Comparison of ENCODE assay signal across 31 cellular contexts in the genomic region with DNA sequence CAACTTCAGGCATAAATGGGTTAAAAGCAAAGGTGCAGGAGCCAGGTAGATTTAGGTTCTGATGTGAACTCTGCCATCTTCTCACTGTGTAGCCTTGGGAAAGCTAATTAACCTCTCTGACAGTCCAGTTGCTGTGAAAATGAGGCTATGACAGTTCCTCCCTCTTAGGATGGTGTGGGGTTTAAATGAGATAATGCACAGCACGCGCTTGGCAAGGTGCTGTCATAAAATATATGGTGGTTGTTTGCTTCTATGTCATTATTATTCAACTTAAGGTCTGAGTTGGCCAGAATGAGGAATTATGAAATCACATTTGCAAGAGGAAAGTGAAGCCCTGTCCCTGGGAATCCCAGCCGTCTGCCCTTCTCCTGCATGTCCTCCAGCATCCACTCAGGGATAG. TPM values are rescaled to one million over a fixed set of nuclear protein-coding genes. Genes with fewer than 3 reads are reported as not detected.
"Had no signal": no experiment of that assay in that cellular context is flagged by ENCODE, and none has a peak within 500 bp of the region (broad histone marks: within the 10 kb centered on the region; RNA-seq: fewer than 3 reads in every experiment).

No MANE protein-coding gene starts in this region.

- H3K27me3 Mint-ChIP-seq: activated naive CD4-positive, alpha-beta T cell treated with anti-CD3 and anti-CD28 coated beads, Interleukin-2, amount 50 U/mL, for 24 hours; stimulated activated memory B cell treated with anti-CD40 and anti-IgM and Interleukin-4, amounts not matched to agents 10 μg/mL and 1 μg/mL and 100 μg/mL, for 72 hours had no signal

- H3K9me3 Mint-ChIP-seq: activated naive CD4-positive, alpha-beta T cell treated with anti-CD3 and anti-CD28 coated beads, Interleukin-2, amount 50 U/mL, for 24 hours; activated T-helper 1 cell treated with anti-CD3 and anti-CD28 coated beads, Interleukin-12 subunit alpha, Interleukin-12 subunit beta, Interleukin-2, Interleukin-4 antibody, amounts not matched to agents 30 ng/mL and 10 ng/mL and 1 ng/mL, durations not matched to agents 14 hours and 24 hours and 36 hours; effector memory CD8-positive, alpha-beta T cell; mesothelial cell of epicardium; nephron progenitor cell; T-helper 1 cell treated with Interleukin-12 subunit alpha and Interleukin-12 subunit beta and Interleukin-4 antibody, amounts not matched to agents 30 μg/mL and 1 μg/mL, for 36 hours had no signal

- H3K79me2 ChIP-seq: hepatocyte, parathyroid adenoma had no signal

- H3K9ac ChIP-seq: parathyroid adenoma had no signal

- H3K4me3 ChIP-seq: hepatocyte, left ventricle myocardium inferior, skin epidermis, upper lobe of left lung had no signal

- H3K27ac ChIP-seq: brain microvascular endothelial cell, left ventricle myocardium inferior, parathyroid adenoma, thoracic aorta, upper lobe of left lung, WERI-Rb-1 had no signal

- ATAC-seq: activated CD8-positive, alpha-beta T cell treated with anti-CD3 and anti-CD28 coated beads, Interleukin-2, amount 10 ng/mL, durations not matched to agents 7 days and 5 days; effector memory CD8-positive, alpha-beta T cell; esophagus mucosa; stimulated activated memory B cell treated with anti-CD40 and anti-IgM and Interleukin-4, amounts not matched to agents 10 μg/mL and 1 μg/mL and 100 μg/mL, for 72 hours had no signal

- H3K36me3 Mint-ChIP-seq: activated naive CD4-positive, alpha-beta T cell treated with anti-CD3 and anti-CD28 coated beads, Interleukin-2, amount 50 U/mL, for 24 hours; mesothelial cell of epicardium; stimulated activated memory B cell treated with anti-CD40 and anti-IgM and Interleukin-4, amounts not matched to agents 10 μg/mL and 1 μg/mL and 100 μg/mL, for 72 hours had no signal

- H3K4me1 ChIP-seq: left ventricle myocardium inferior, parathyroid adenoma had no signal

- H3K36me3 ChIP-seq: brain microvascular endothelial cell, left ventricle myocardium inferior, thoracic aorta, upper lobe of left lung, WERI-Rb-1 had no signal

- H2AFZ ChIP-seq: hepatocyte, parathyroid adenoma had no signal

- H3K9me3 ChIP-seq: left ventricle myocardium inferior, thoracic aorta, upper lobe of left lung had no signal

- FAIRE-seq: endothelial cell of umbilical vein, frontal cortex had no signal

- H3K27ac Mint-ChIP-seq: activated CD4-positive, alpha-beta T cell treated with anti-CD3 and anti-CD28 coated beads, Interleukin-2, amount 10 ng/mL, durations not matched to agents 7 days and 5 days; activated CD8-positive, alpha-beta T cell treated with anti-CD3 and anti-CD28 coated beads, Interleukin-2, amount 10 ng/mL, durations not matched to agents 7 days and 5 days; activated naive CD4-positive, alpha-beta T cell treated with anti-CD3 and anti-CD28 coated beads, Interleukin-2, amount 50 U/mL, for 24 hours; activated T-helper 1 cell treated with anti-CD3 and anti-CD28 coated beads, Interleukin-12 subunit alpha, Interleukin-12 subunit beta, Interleukin-2, Interleukin-4 antibody, amounts not matched to agents 30 ng/mL and 10 ng/mL and 1 ng/mL, durations not matched to agents 14 hours and 24 hours and 36 hours; effector memory CD8-positive, alpha-beta T cell; mesothelial cell of epicardium; nephron progenitor cell; stimulated activated memory B cell treated with anti-CD40 and anti-IgM and Interleukin-4, amounts not matched to agents 10 μg/mL and 1 μg/mL and 100 μg/mL, for 72 hours; T-helper 1 cell treated with Interleukin-12 subunit alpha and Interleukin-12 subunit beta and Interleukin-4 antibody, amounts not matched to agents 30 μg/mL and 1 μg/mL, for 36 hours had no signal

- H3K4me3 Mint-ChIP-seq: activated CD4-positive, alpha-beta T cell treated with anti-CD3 and anti-CD28 coated beads, Interleukin-2, amount 10 ng/mL, durations not matched to agents 7 days and 5 days; activated CD8-positive, alpha-beta T cell treated with anti-CD3 and anti-CD28 coated beads, Interleukin-2, amount 10 ng/mL, durations not matched to agents 7 days and 5 days; activated naive CD4-positive, alpha-beta T cell treated with anti-CD3 and anti-CD28 coated beads, Interleukin-2, amount 50 U/mL, for 24 hours; activated T-helper 1 cell treated with anti-CD3 and anti-CD28 coated beads, Interleukin-12 subunit alpha, Interleukin-12 subunit beta, Interleukin-2, Interleukin-4 antibody, amounts not matched to agents 30 ng/mL and 10 ng/mL and 1 ng/mL, durations not matched to agents 14 hours and 24 hours and 36 hours; effector memory CD8-positive, alpha-beta T cell; mesothelial cell of epicardium; nephron progenitor cell; stimulated activated memory B cell treated with anti-CD40 and anti-IgM and Interleukin-4, amounts not matched to agents 10 μg/mL and 1 μg/mL and 100 μg/mL, for 72 hours; T-helper 1 cell treated with Interleukin-12 subunit alpha and Interleukin-12 subunit beta and Interleukin-4 antibody, amounts not matched to agents 30 μg/mL and 1 μg/mL, for 36 hours had no signal

- H3K27me3 ChIP-seq: brain microvascular endothelial cell, hepatocyte, upper lobe of left lung had no signal

- H3K4me1 Mint-ChIP-seq: mesothelial cell of epicardium had no signal

- DNase-seq: activated CD4-positive, alpha-beta T cell treated with anti-CD3 and anti-CD28 coated beads, Interleukin-2, amount 10 ng/mL, durations not matched to agents 7 days and 5 days; activated CD4-positive, CD25-positive, alpha-beta regulatory T cell treated with anti-CD3 and anti-CD28 coated beads, Interleukin-2, amount 50 U/mL, for 72 hours; activated CD8-positive, alpha-beta T cell treated with anti-CD3 and anti-CD28 coated beads, Interleukin-2, amount 10 ng/mL, durations not matched to agents 7 days and 5 days; activated gamma-delta T cell treated with Interleukin-2 at 50 U/mL for 16 hours; anterior cingulate cortex; central memory CD4-positive, alpha-beta T cell; effector memory CD8-positive, alpha-beta T cell; glutamatergic neuron; kidney glomerular epithelial cell; left ventricle myocardium inferior; nephron progenitor cell; right cardiac atrium; stimulated activated CD4-positive, alpha-beta T cell treated with anti-CD3 and anti-CD28 coated beads, Interleukin-15, amount 100 ng/mL, for 24 hours; upper lobe of left lung; WERI-Rb-1 had no signal

RNA-seq across cellular contexts. Expression of a gene that starts 15.5 kb away (rescaled TPM):
- total RNA-seq: activated CD8-positive, alpha-beta T cell treated with anti-CD3 and anti-CD28 coated beads, Interleukin-2, amount 10 ng/mL, durations not matched to agents 7 days and 5 days; activated T-helper 1 cell treated with anti-CD3 and anti-CD28 coated beads, Interleukin-12 subunit alpha, Interleukin-12 subunit beta, Interleukin-2, Interleukin-4 antibody, amounts not matched to agents 30 ng/mL and 10 ng/mL and 1 ng/mL, durations not matched to agents 14 hours and 24 hours and 36 hours; dermis microvascular lymphatic vessel endothelial cell; endothelial cell of umbilical vein; left ventricle myocardium inferior; lung microvascular endothelial cell; pulmonary artery endothelial cell had no signal
